ENCODE assay signal across 1 cellular context in the genomic region with DNA sequence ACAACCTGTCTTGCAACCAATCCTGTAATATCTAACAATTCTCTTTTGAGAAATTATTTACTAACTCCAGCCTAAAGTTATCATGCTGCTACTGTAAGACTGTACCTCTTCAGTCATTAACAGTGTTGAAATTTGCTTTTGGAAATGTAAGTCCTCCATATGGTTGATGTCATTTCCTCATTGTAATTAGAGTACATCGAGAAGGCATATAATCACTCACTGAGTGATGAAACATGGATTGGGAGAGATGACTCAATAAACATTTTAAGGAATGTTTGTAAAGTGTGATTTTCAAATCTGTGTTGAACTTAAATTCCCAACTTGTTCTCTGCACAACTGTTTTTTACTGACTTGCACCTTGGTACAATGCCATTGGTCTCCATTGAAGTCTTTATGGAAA.
TF ChIP-seq lines count a peak whose summit lies in the region.

No MANE protein-coding gene starts in this region.

TF ChIP-seq in IMR-90, 13 proteins besides CTCF, POLR2A, EP300 and RAD21 (continued from another document):
- TF ChIP-seq RCOR1 (IDR thresholded peaks at IDR 0.05; ENCODE audit: insufficient replicate concordance, low read length) = no peak
